ENCODE assay signal across 8 cellular contexts in the genomic region with DNA sequence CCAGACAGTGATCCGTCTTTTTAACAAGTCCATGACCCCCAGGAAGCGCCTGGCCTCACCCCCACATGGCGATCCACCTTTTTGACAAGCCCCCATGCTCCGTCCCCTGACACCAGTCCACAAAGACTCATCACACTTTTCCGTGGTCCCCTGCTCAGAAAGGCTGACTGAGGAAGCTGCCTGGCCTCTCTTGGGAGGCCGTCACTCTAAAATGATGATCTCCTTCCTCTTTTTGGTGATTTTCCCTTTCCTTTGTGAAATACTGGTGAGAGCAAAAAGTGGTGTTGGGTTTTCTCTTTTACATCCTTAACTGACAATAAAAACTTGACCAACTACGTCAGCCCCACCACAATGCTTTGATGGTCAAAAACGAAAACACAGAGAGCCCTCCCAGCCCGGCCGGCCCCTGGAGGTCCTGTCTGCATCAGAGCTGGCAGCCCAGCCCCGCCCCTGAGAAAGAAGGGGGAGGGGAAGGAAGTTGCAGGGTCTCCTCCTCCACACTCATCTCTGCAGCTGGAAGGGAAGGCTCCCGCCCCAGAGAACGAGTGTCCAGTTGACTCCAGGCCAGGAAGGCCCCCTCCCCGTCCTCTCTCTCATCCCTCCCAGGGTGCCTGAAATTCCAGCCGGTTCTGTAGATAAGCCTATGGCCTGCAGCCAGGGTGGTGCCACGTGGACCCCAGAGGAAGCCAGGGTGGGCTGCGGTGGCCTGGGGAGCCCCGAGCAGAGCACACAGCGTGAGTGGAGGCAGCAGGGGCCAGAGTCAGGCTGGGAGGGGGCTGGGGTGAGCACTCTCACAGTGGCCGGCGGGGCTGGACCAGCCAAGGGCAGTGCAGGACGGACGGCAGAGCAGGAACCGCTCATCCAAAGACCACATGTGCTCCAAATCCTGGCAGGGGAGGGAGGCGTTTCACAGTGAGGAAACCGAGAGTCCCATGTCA. TPM values are rescaled to one million over a fixed set of nuclear protein-coding genes. Genes with fewer than 3 reads are reported as not detected.
DNase-seq lines count a peak whose midpoint lies in the region; ATAC-seq and TF ChIP-seq lines count a peak whose summit lies in the region.

No MANE protein-coding gene starts in this region.

- H3K4me3 ChIP-seq in MM.1S (ENCODE audit: low read length) (no peak overlapping the region), choroid plexus epithelial cell (ENCODE audit: low read depth, low read length) (peak overlapping the region; percentile 39), mesenchymal stem cell (ENCODE audit: insufficient read depth in 1 of 2, low read depth in 1 of 2, low read length in 2 of 2) (peak overlapping the region; percentile 28 to 59), uterus (peak overlapping the region; percentile 25 to 29)

- H3K27me3 ChIP-seq in MM.1S (replicated peaks; ENCODE audit: insufficient read depth, low read length) (no peaks in the 10 kb centered on the region), mesenchymal stem cell (ENCODE audit: control insufficient read depth in 1 of 2, insufficient read depth in 1 of 2, low read length in 2 of 2) (no peaks in the 10 kb centered on the region), uterus (no peaks in the 10 kb centered on the region)

- peak overlapping the region; percentile 12 for H2BK120ac ChIP-seq in mesenchymal stem cell (ENCODE audit: low read depth, low read length)

- H3K23ac ChIP-seq in mesenchymal stem cell (ENCODE audit: low read length in 2 of 2) = no peak overlapping the region

- no peaks in the 10 kb centered on the region for H4K20me1 ChIP-seq in MM.1S (ENCODE audit: insufficient read depth, low read length)

- peak overlapping the region; percentile 34 to 79 for H2BK12ac ChIP-seq in mesenchymal stem cell (ENCODE audit: low read length in 2 of 2)

- H3K18ac ChIP-seq in mesenchymal stem cell (ENCODE audit: low read depth in 1 of 2, low read length in 2 of 2) = peak overlapping the region; percentile 60 to 72

- H3K4me1 ChIP-seq in MM.1S (ENCODE audit: low read length) (no peaks in the 10 kb centered on the region), mesenchymal stem cell (ENCODE audit: control insufficient read depth, insufficient read depth, low read depth, low read length) (peaks cover 65% of the 10 kb centered on the region), uterus (peaks cover 15 to 31% of the 10 kb centered on the region in 2 donors)

- H2AFZ ChIP-seq in MM.1S (ENCODE audit: low read length) = 0 out of 2 replicates have a peak overlapping the region, but pooled peaks have one; percentile 41
- H2AFZ ChIP-seq in mesenchymal stem cell (ENCODE audit: low read depth, low read length) = no peak overlapping the region

- peak overlapping the region; percentile 10 to 18 for H3K4ac ChIP-seq in mesenchymal stem cell (ENCODE audit: low read depth in 1 of 2, low read length in 2 of 2)

- H3F3A ChIP-seq in MM.1S (ENCODE audit: insufficient read depth, low read length) = no peaks in the 10 kb centered on the region

- H2BK5ac ChIP-seq in mesenchymal stem cell (ENCODE audit: low read depth, low read length, poor library complexity, severe bottlenecking) = peak overlapping the region; percentile 3

- 20% methylated on average over 21 of the region's 26 CpGs for WGBS in mesenchymal stem cell

- H3K27ac ChIP-seq in MM.1S (ENCODE audit: low read length) (no peak overlapping the region), mesenchymal stem cell (ENCODE audit: low read length, poor library complexity, severe bottlenecking) (peak overlapping the region; percentile 63), uterus (peak overlapping the region; percentile 89 to 90)

- H4K91ac ChIP-seq in mesenchymal stem cell (ENCODE audit: low read length) = peak overlapping the region; percentile 84

- H2BK15ac ChIP-seq in mesenchymal stem cell (ENCODE audit: low read depth, poor library complexity, severe bottlenecking) = peak overlapping the region; percentile 39

- H3K79me1 ChIP-seq in mesenchymal stem cell (replicated peaks; ENCODE audit: low read length, poor library complexity, severe bottlenecking) = peaks cover 23% of the 10 kb centered on the region

- no peaks in the 10 kb centered on the region for H3K36me3 ChIP-seq in MM.1S (replicated peaks; ENCODE audit: insufficient read depth, low read length)
- H3K36me3 ChIP-seq in mesenchymal stem cell (ENCODE audit: control insufficient read depth in 1 of 2, insufficient read depth in 2 of 2, low read depth in 1 of 2, low read length in 2 of 2) = peaks cover 5 to 10% of the 10 kb centered on the region in 2 experiments
- no peaks in the 10 kb centered on the region for H3K36me3 ChIP-seq in uterus

- H3K9ac ChIP-seq in MM.1S (ENCODE audit: low read length) = no peak overlapping the region
- peak overlapping the region; percentile 82 for H3K9ac ChIP-seq in mesenchymal stem cell (ENCODE audit: low read length)

- peak overlapping the region; percentile 5 for H2AK5ac ChIP-seq in mesenchymal stem cell (ENCODE audit: low read length, severe bottlenecking)

- TF ChIP-seq CTCF in MM.1S (IDR thresholded peaks at IDR 0.05; ENCODE audit: low read length) = no peak
- TF ChIP-seq CTCF in choroid plexus epithelial cell (conservative IDR thresholded peaks at IDR 0.05; ENCODE audit: low read depth, low read length) = no peak
- TF ChIP-seq CTCF in uterus (IDR thresholded peaks at IDR 0.05) = no peak

- no peak overlapping the region for H3K14ac ChIP-seq in mesenchymal stem cell (ENCODE audit: low read length in 2 of 2)

- H3K4me2 ChIP-seq in MM.1S (ENCODE audit: low read depth, low read length) (peak overlapping the region; percentile 30; the same call in 1 of the 2 replicates), mesenchymal stem cell (ENCODE audit: low read length, poor library complexity, severe bottlenecking) (peak overlapping the region; percentile 46)

- TF ChIP-seq POLR2A in uterus (IDR thresholded peaks at IDR 0.05) = peak in 1 of 2 donors; percentile 40

- intact Hi-C loops in uterus (cut with DNase I; ENCODE audit: low total_unique reads) = no loop called here

- peak; percentile 26 for DNase-seq in GF-D8 (lab: John Stamatoyannopoulos, UW)
- DNase-seq in MM.1S = no peak
- peak; percentile 94 for DNase-seq in choroid plexus epithelial cell (ENCODE audit: low read depth)
- DNase-seq in mesenchymal stem cell = peak; percentile 93
- DNase-seq in uterus = peak; percentile 93 to 94
- DNase-seq in cerebellar nuclear complex (lab: John Stamatoyannopoulos, UW) = no peak
- DNase-seq in mucosa of gallbladder (ENCODE audit: low spot score) = no peak

- no peaks in the 10 kb centered on the region for H3K79me2 ChIP-seq in MM.1S (ENCODE audit: low read length)

- ATAC-seq in GM21825 (IDR thresholded peaks at IDR 0.05; ENCODE audit: unreplicated experiment) = peak; percentile 54

- no peaks in the 10 kb centered on the region for H3K9me2 ChIP-seq in MM.1S (replicated peaks; ENCODE audit: insufficient read depth, low read length)

- H3K9me3 ChIP-seq in MM.1S (replicated peaks; ENCODE audit: insufficient read depth, low read length) (no peaks in the 10 kb centered on the region), mesenchymal stem cell (ENCODE audit: control insufficient read depth, low read length) (no peaks in the 10 kb centered on the region), uterus (no peaks in the 10 kb centered on the region)

- peak overlapping the region; percentile 63 for H4K8ac ChIP-seq in mesenchymal stem cell (ENCODE audit: low read length)

RNA-seq across cellular contexts. Expression of a gene that starts 19.9 kb away (rescaled TPM):
- polyA plus RNA-seq in mesenchymal stem cell (2013, experiment 1 of 2) = 61.3 TPM
- 58.6 TPM for polyA plus RNA-seq in mesenchymal stem cell (2013, experiment 2 of 2)
- total RNA-seq in uterus (100 to 1,000 TPM in 1 of 4 donors, 10 to 100 TPM in 3; 41.5 to 112 (median 57.8) TPM), mucosa of gallbladder (131 TPM)

Comparison
In these comparisons a context has a peak if more than half of its experiments do, and no peak if none do; other contexts are left out.
1. DNase-seq: peak in GF-D8 (single experiment), choroid plexus epithelial cell (single experiment), mesenchymal stem cell (single experiment) and uterus (2 of 2); none in MM.1S (single experiment), cerebellar nuclear complex (0 of 2) and mucosa of gallbladder (single experiment).